ENCODE assay signal across 8 cellular contexts in genomic region chr20:34825530-34826362, GRCh38. TPM values are rescaled to one million over a fixed set of nuclear protein-coding genes. Genes with fewer than 3 reads are reported as not detected.
DNase-seq lines count a peak whose midpoint lies in the region; ATAC-seq and TF ChIP-seq lines count a peak whose summit lies in the region.

TSS of gene NCOA6 (minus strand) at chr20:34825651. CDS start at chr20:34782355, 43,296 bp downstream.

- H3K36me3 ChIP-seq in Caco-2 (ENCODE audit: control insufficient read depth, insufficient read depth, low read length) = no peaks in the 10 kb centered on the region; the same call in 1 of the 2 replicates
- no peaks in the 10 kb centered on the region for H3K36me3 ChIP-seq in muscle layer of duodenum (ENCODE audit: control insufficient read depth in 1 of 2, insufficient read depth in 2 of 2, low read length in 2 of 2)

- H3K9me3 ChIP-seq in Caco-2 (no peaks in the 10 kb centered on the region), muscle layer of duodenum (ENCODE audit: control insufficient read depth in 1 of 2, low read length in 2 of 2) (no peaks in the 10 kb centered on the region)

- POLR2A ChIA-PET in Caco-2 (lab: Charles Lee) = interaction anchor here (0.5 to 1.8 kb wide), 8 partner anchors 39 to 1128 kb away, joined by 3 to 15 read pairs (median 4); partner anchors contain the start of genes ACSS2, CEP250, GSS and MYH7B

- no peak for TF ChIP-seq CTCF in Caco-2 (IDR thresholded peaks at IDR 0.05; ENCODE audit: insufficient read depth in 1 of 2, low read depth in 1 of 2, low read length in 1 of 2, severe bottlenecking in 1 of 2, unreplicated experiment in 1 of 2)

- peak within 1 kb of the TSS; percentile 92 for H3K4me3 Mint-ChIP-seq in Caco-2 (ENCODE audit: unreplicated experiment)
- H3K4me3 Mint-ChIP-seq in activated T-cell treated with anti-CD3 and anti-CD28 coated beads, Interleukin-2, amount 50 U/mL, for 4 hours = peak within 1 kb of the TSS; percentile 93

- no peaks in the 10 kb centered on the region for H3K27me3 Mint-ChIP-seq in Caco-2 (ENCODE audit: insufficient read depth, unreplicated experiment)
- no peaks in the 10 kb centered on the region for H3K27me3 Mint-ChIP-seq in activated T-cell treated with anti-CD3 and anti-CD28 coated beads, Interleukin-2, amount 50 U/mL, for 4 hours (ENCODE audit: low read depth)

- intact Hi-C loops in Caco-2 (cut with micrococcal nuclease; ENCODE audit: unreplicated experiment) = no loop called here

- no peak for TF ChIP-seq RAD21 in Ishikawa (IDR thresholded peaks at IDR 0.05; ENCODE audit: low read depth)

- H3K4me1 ChIP-seq in Caco-2 (peaks cover 15% of the 10 kb centered on the region), muscle layer of duodenum (ENCODE audit: control insufficient read depth in 1 of 2, insufficient read depth in 2 of 2, low read length in 2 of 2) (peaks cover 0 to 31% of the 10 kb centered on the region in 2 donors)

- H3K27me3 ChIP-seq in Caco-2 (replicated peaks; ENCODE audit: control insufficient read depth, insufficient read depth, low read length) (no peaks in the 10 kb centered on the region), muscle layer of duodenum (ENCODE audit: low read depth, low read length) (no peaks in the 10 kb centered on the region)

- DNase-seq in Caco-2 = peak; percentile 92 to 94
- DNase-seq in activated T-cell treated with anti-CD3 and anti-CD28 coated beads, Interleukin-2, amount 50 U/mL, for 4 hours = peak; percentile 87
- DNase-seq in stimulated activated CD8-positive, alpha-beta memory T cell treated with anti-CD3 and anti-CD28 coated beads, Interleukin-7, amount 100 ng/mL, for 24 hours (ENCODE audit: low read depth) = peak; percentile 79

- ATAC-seq in GM21526 (IDR thresholded peaks at IDR 0.05; ENCODE audit: low FRiP score, unreplicated experiment) (peak; percentile 45), esophagus mucosa (peak; percentile 86)
- peak; percentile 76 to 77 for ATAC-seq in activated T-cell treated with anti-CD3 and anti-CD28 coated beads, Interleukin-2, amount 50 U/mL, for 4 hours

- H3K9me3 Mint-ChIP-seq in Caco-2 (ENCODE audit: unreplicated experiment) = no peaks in the 10 kb centered on the region
- H3K9me3 Mint-ChIP-seq in activated T-cell treated with anti-CD3 and anti-CD28 coated beads, Interleukin-2, amount 50 U/mL, for 4 hours = no peaks in the 10 kb centered on the region

- H3K36me3 Mint-ChIP-seq in Caco-2 (ENCODE audit: insufficient read depth, unreplicated experiment) = peaks cover 34% of the 10 kb centered on the region
- peaks cover 1% of the 10 kb centered on the region for H3K36me3 Mint-ChIP-seq in activated T-cell treated with anti-CD3 and anti-CD28 coated beads, Interleukin-2, amount 50 U/mL, for 4 hours (ENCODE audit: insufficient read depth)

- TSS peak; percentile 94 for BruUV-seq in Caco-2 (replicated peaks; lab: Mats Ljungman, UMichigan)

- H3K4me3 ChIP-seq in Caco-2 (ENCODE audit: low read depth, low read length) = peak within 1 kb of the TSS; percentile 97
- H3K4me3 ChIP-seq in muscle layer of duodenum (ENCODE audit: low read depth in 1 of 2, low read length in 2 of 2) = peak within 1 kb of the TSS; percentile 84 to 96

- H3K27ac Mint-ChIP-seq in Caco-2 (ENCODE audit: unreplicated experiment) = peak within 1 kb of the TSS; percentile 83

- H3K27ac ChIP-seq in muscle layer of duodenum (ENCODE audit: low read length) = peak within 1 kb of the TSS; percentile 87

- peaks cover 20% of the 10 kb centered on the region for H3K4me1 Mint-ChIP-seq in Caco-2 (ENCODE audit: low read depth, unreplicated experiment)
- H3K4me1 Mint-ChIP-seq in activated T-cell treated with anti-CD3 and anti-CD28 coated beads, Interleukin-2, amount 50 U/mL, for 4 hours (ENCODE audit: low read depth) = peaks cover 39% of the 10 kb centered on the region

- CTCF ChIA-PET in Caco-2 (lab: Charles Lee) = interaction anchor here (0.6 to 2.8 kb wide), 10 partner anchors 10 to 270 kb away, joined by 3 to 10 read pairs (median 5); partner anchors contain the start of genes ACSS2, GSS and MYH7B

- no peak for TF ChIP-seq EP300 in Ishikawa (IDR thresholded peaks at IDR 0.05; ENCODE audit: borderline replicate concordance)

TF ChIP-seq in Ishikawa, 13 proteins besides CTCF, POLR2A, EP300 and RAD21:
- TF ChIP-seq NFIC (IDR thresholded peaks at IDR 0.05) = no peak
- peak; percentile 95 for TF ChIP-seq USF1 (IDR thresholded peaks at IDR 0.05)
- peak; percentile 79 for TF ChIP-seq MAX (IDR thresholded peaks at IDR 0.05)
- peak; percentile 48; the same call in 1 of the 2 replicates for TF ChIP-seq TAF1 (IDR thresholded peaks at IDR 0.05; ENCODE audit: low read depth)

TF ChIP-seq in PFSK-1, 5 proteins besides CTCF, POLR2A, EP300 and RAD21:
- TF ChIP-seq FOXP2 (optimal IDR thresholded peaks at IDR 0.05; ENCODE audit: borderline replicate concordance, extremely low read depth, extremely low read length, insufficient read depth) = no peak
- TF ChIP-seq POLR2AphosphoS5 (IDR thresholded peaks at IDR 0.05; ENCODE audit: low read depth, low read length) = peak; percentile 89; the same call in 1 of the 2 replicates
- peak; percentile 67; the same call in 1 of the 2 replicates for TF ChIP-seq TAF1 (IDR thresholded peaks at IDR 0.05; ENCODE audit: borderline replicate concordance, insufficient read depth, low read length)

RNA-seq across cellular contexts. Expression of gene NCOA6, which starts in this region (rescaled TPM):
- total RNA-seq in Caco-2 (2022) = 65.1 and 72.7 TPM in 2 replicates
- polyA plus RNA-seq in PFSK-1 (2012; ENCODE audit: insufficient read length, low read depth) = 17.6 TPM
- total RNA-seq in activated T-cell treated with anti-CD3 and anti-CD28 coated beads, Interleukin-2, amount 50 U/mL, for 4 hours = 10 to 100 TPM; 18.9 to 23.0 (median 19.7) TPM
- total RNA-seq in esophagus mucosa = 23.1 TPM

Comparison
In these comparisons a context has a peak if more than half of its experiments do, and no peak if none do; other contexts are left out.
1. Peak in every context shown above with its lines: DNase-seq, ATAC-seq, H3K4me3 ChIP-seq and H3K27ac ChIP-seq.